ENCODE assay signal across 8 cellular contexts in the genomic region with DNA sequence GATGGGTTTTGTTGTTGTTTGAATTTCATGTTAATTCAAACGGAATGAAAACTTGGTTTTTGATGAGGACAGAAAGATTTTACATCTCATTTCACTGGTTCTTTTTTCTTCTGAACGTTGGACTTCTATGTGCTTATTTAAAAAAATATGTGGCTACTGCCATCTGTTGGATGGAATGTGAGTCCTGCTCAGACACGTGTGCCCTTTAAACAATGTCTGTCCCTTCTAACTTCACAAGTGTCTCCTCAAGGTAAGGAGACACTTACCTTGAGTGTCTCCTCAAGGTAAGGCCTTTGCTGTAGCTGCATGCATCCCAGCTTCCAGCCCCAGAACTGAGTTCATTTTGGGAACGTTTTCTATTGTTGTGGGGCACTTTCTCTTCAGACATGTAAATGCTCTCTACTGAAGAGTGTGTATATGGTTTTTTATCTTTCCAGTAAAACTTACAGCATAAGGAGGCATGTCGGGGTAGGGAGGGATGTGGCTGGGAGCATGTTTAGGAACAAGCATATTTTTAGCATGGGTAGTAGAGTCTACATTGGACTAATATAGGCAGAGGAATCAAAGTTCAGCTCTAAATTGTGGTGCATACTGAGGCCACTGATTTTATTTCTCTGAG.
DNase-seq lines count a peak whose midpoint lies in the region; TF ChIP-seq lines count a peak whose summit lies in the region.

No MANE protein-coding gene starts in this region.

- no peaks in the 10 kb centered on the region for H3K9me3 Mint-ChIP-seq in activated T-helper 2 cell treated with anti-CD3 and anti-CD28 coated beads, Interferon-gamma antibody, Interleukin-2, Interleukin-4, amounts not matched to agents 10 μg/mL and 5 μg/mL and 100 μg/mL, durations not matched to agents 14 hours and 24 hours and 36 hours

- H2BK15ac ChIP-seq in mesenchymal stem cell (ENCODE audit: low read depth, poor library complexity, severe bottlenecking), result no peak overlapping the region

- H3K4me3 Mint-ChIP-seq in activated T-helper 2 cell treated with anti-CD3 and anti-CD28 coated beads, Interferon-gamma antibody, Interleukin-2, Interleukin-4, amounts not matched to agents 10 μg/mL and 5 μg/mL and 100 μg/mL, durations not matched to agents 14 hours and 24 hours and 36 hours (ENCODE audit: low read depth), result no peak overlapping the region

- H3K36me3 ChIP-seq in mesenchymal stem cell (ENCODE audit: control insufficient read depth in 1 of 2, insufficient read depth in 2 of 2, low read depth in 1 of 2, low read length in 2 of 2), result no peaks in the 10 kb centered on the region

- H3K4me1 ChIP-seq in mesenchymal stem cell (ENCODE audit: control insufficient read depth, insufficient read depth, low read depth, low read length), result peaks cover 3% of the 10 kb centered on the region

- H3K23ac ChIP-seq in mesenchymal stem cell (ENCODE audit: low read length in 2 of 2), result no peak overlapping the region

- no peaks in the 10 kb centered on the region for H3K4me1 Mint-ChIP-seq in activated T-helper 2 cell treated with anti-CD3 and anti-CD28 coated beads, Interferon-gamma antibody, Interleukin-2, Interleukin-4, amounts not matched to agents 10 μg/mL and 5 μg/mL and 100 μg/mL, durations not matched to agents 14 hours and 24 hours and 36 hours (ENCODE audit: low read depth)

- intact Hi-C loops in activated T-helper 2 cell treated with anti-CD3 and anti-CD28 coated beads, Interferon-gamma antibody, Interleukin-2, Interleukin-4, amounts not matched to agents 10 μg/mL and 5 μg/mL and 100 μg/mL, durations not matched to agents 14 hours and 24 hours and 36 hours (cut with micrococcal nuclease), result loop anchor here (5.0 to 10.0 kb wide), 3 partner anchors 433 to 1860 kb away; no protein-coding TSS in a partner anchor

- H3K4me2 ChIP-seq in mesenchymal stem cell (ENCODE audit: low read length, poor library complexity, severe bottlenecking), result no peak overlapping the region

- no peak for TF ChIP-seq POLR2A in NB4 (IDR thresholded peaks at IDR 0.05; ENCODE audit: extremely low read depth, insufficient read length)

- DNase-seq in NCI-H146 (lab: John Stamatoyannopoulos, UW) (peak; percentile 0), NCI-H146 treated with DMSO at 0.1 percent for 48 hours (lab: John Stamatoyannopoulos, UW; ENCODE audit: unreplicated experiment) (no peak), NB4 (ENCODE audit: low read depth) (peak; percentile 48), choroid plexus epithelial cell (ENCODE audit: low read depth) (peak; percentile 20), mesenchymal stem cell (peak; percentile 6), cortex of kidney (lab: John Stamatoyannopoulos, UW) (no peak), NCI-H187 treated with DMSO at 0.1 percent for 48 hours (lab: John Stamatoyannopoulos, UW) (no peak)
- DNase-seq in activated T-helper 2 cell treated with anti-CD3 and anti-CD28 coated beads, Interferon-gamma antibody, Interleukin-2, Interleukin-4, amounts not matched to agents 10 μg/mL and 5 μg/mL and 100 μg/mL, durations not matched to agents 14 hours and 24 hours and 36 hours (ENCODE audit: low spot score), result no peak

- H4K91ac ChIP-seq in mesenchymal stem cell (ENCODE audit: low read length), result no peak overlapping the region

- no peak overlapping the region for H3K27ac Mint-ChIP-seq in activated T-helper 2 cell treated with anti-CD3 and anti-CD28 coated beads, Interferon-gamma antibody, Interleukin-2, Interleukin-4, amounts not matched to agents 10 μg/mL and 5 μg/mL and 100 μg/mL, durations not matched to agents 14 hours and 24 hours and 36 hours

- H3K14ac ChIP-seq in mesenchymal stem cell (ENCODE audit: low read length in 2 of 2), result no peak overlapping the region

- peak; percentile 43 for TF ChIP-seq CTCF in NB4 (IDR thresholded peaks at IDR 0.05; ENCODE audit: low read depth, low read length)
- TF ChIP-seq CTCF in choroid plexus epithelial cell (conservative IDR thresholded peaks at IDR 0.05; ENCODE audit: low read depth, low read length), result peak; percentile 19

- H4K8ac ChIP-seq in mesenchymal stem cell (ENCODE audit: low read length), result no peak overlapping the region

- no peak overlapping the region for H2AK5ac ChIP-seq in mesenchymal stem cell (ENCODE audit: low read length, severe bottlenecking)

- H2BK120ac ChIP-seq in mesenchymal stem cell (ENCODE audit: low read depth, low read length), result no peak overlapping the region

- no peak overlapping the region for H3K27ac ChIP-seq in mesenchymal stem cell (ENCODE audit: low read length, poor library complexity, severe bottlenecking)

- H3K4me3 ChIP-seq in NB4 (ENCODE audit: low read depth, low read length) (no peak overlapping the region), choroid plexus epithelial cell (ENCODE audit: low read depth, low read length) (no peak overlapping the region), mesenchymal stem cell (ENCODE audit: insufficient read depth in 1 of 2, low read depth in 1 of 2, low read length in 2 of 2) (no peak overlapping the region)

- H2AFZ ChIP-seq in mesenchymal stem cell (ENCODE audit: low read depth, low read length), result no peak overlapping the region

- 21% methylated on average over 4 of the region's 5 CpGs for WGBS in mesenchymal stem cell

- H3K27me3 Mint-ChIP-seq in activated T-helper 2 cell treated with anti-CD3 and anti-CD28 coated beads, Interferon-gamma antibody, Interleukin-2, Interleukin-4, amounts not matched to agents 10 μg/mL and 5 μg/mL and 100 μg/mL, durations not matched to agents 14 hours and 24 hours and 36 hours (ENCODE audit: low read depth), result no peaks in the 10 kb centered on the region

- no peaks in the 10 kb centered on the region for H3K36me3 Mint-ChIP-seq in activated T-helper 2 cell treated with anti-CD3 and anti-CD28 coated beads, Interferon-gamma antibody, Interleukin-2, Interleukin-4, amounts not matched to agents 10 μg/mL and 5 μg/mL and 100 μg/mL, durations not matched to agents 14 hours and 24 hours and 36 hours (ENCODE audit: low read depth)

- no peak overlapping the region for H2BK5ac ChIP-seq in mesenchymal stem cell (ENCODE audit: low read depth, low read length, poor library complexity, severe bottlenecking)

- no peak overlapping the region for H3K18ac ChIP-seq in mesenchymal stem cell (ENCODE audit: low read depth in 1 of 2, low read length in 2 of 2)

- H3K9me3 ChIP-seq in mesenchymal stem cell (ENCODE audit: control insufficient read depth, low read length), result peaks cover under 1% of the 10 kb centered on the region

- peaks cover 0 to 2% of the 10 kb centered on the region in 2 experiments for H3K27me3 ChIP-seq in mesenchymal stem cell (ENCODE audit: control insufficient read depth in 1 of 2, insufficient read depth in 1 of 2, low read length in 2 of 2)

- no peak overlapping the region for H2BK12ac ChIP-seq in mesenchymal stem cell (ENCODE audit: low read length in 2 of 2)

- no peak overlapping the region for H3K9ac ChIP-seq in mesenchymal stem cell (ENCODE audit: low read length)

- H3K4ac ChIP-seq in mesenchymal stem cell (ENCODE audit: low read depth in 1 of 2, low read length in 2 of 2), result no peak overlapping the region

- H3K79me1 ChIP-seq in mesenchymal stem cell (replicated peaks; ENCODE audit: low read length, poor library complexity, severe bottlenecking), result no peaks in the 10 kb centered on the region

Comparison
In these comparisons a context has a peak if more than half of its experiments do, and no peak if none do; other contexts are left out.
1. DNase-seq: peak in NCI-H146 (single experiment), NB4 (single experiment), choroid plexus epithelial cell (single experiment) and mesenchymal stem cell (single experiment); none in NCI-H146 treated with DMSO at 0.1 percent for 48 hours (single experiment), cortex of kidney (single experiment), activated T-helper 2 cell treated with anti-CD3 and anti-CD28 coated beads, Interferon-gamma antibody, Interleukin-2, Interleukin-4, amounts not matched to agents 10 μg/mL and 5 μg/mL and 100 μg/mL, durations not matched to agents 14 hours and 24 hours and 36 hours (single experiment) and NCI-H187 treated with DMSO at 0.1 percent for 48 hours (single experiment).